In the genomic region with DNA sequence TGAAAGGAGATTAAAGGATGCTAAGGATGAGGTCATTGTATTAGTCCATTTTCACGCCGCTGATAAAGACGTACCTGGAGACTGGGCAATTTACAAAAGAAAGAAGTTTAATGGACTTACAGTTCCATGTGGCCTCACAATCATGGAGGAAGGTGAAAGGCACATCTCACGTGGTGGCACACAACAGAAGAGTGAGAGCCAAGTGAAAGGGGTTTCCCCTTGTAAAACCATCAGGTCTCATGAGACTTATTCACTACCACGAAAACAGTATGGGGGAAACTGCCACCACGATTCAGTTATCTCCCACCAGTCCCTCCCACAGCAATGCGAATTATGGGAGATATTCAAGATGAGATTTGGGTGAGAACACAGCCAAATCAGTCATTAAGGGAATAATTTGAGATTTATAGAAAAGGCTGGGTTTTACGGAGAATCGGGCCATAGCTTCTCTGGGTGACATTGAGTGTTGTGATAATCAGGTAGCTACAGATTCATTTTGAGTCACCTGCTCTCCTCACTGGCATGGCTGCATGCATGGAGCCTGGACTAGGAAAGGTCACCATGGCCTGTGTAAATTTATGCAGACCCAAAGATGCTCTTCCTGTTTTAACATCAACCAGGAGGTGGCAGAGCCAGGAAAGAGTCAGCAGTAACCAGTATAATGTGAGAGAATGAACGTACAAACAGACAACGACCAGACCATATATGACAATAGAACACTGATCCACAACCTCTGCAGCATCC, we compare ENCODE assay signal across 29 cellular contexts. TPM values are rescaled to one million over a fixed set of nuclear protein-coding genes. Genes with fewer than 3 reads are reported as not detected.
DNase-seq lines count a peak whose midpoint lies in the region; ATAC-seq and TF ChIP-seq lines count a peak whose summit lies in the region.
"Had no signal": no experiment of that assay in that cellular context is flagged by ENCODE, and none has a peak within 500 bp of the region (broad histone marks: within the 10 kb centered on the region; RNA-seq: fewer than 3 reads in every experiment).

No MANE protein-coding gene starts in this region.

- no peak overlapping the region for H3K27ac ChIP-seq in right atrium auricular region
- H3K27ac ChIP-seq in heart right ventricle, result no peak overlapping the region
- H3K27ac ChIP-seq: adrenal gland, body of pancreas, GM23248, psoas muscle, upper lobe of right lung had no signal

- peaks cover 7 to 35% of the 10 kb centered on the region in 2 donors for H3K36me3 Mint-ChIP-seq in activated naive CD4-positive, alpha-beta T cell treated with anti-CD3 and anti-CD28 coated beads, Interleukin-2, amount 50 U/mL, for 72 hours
- no peaks in the 10 kb centered on the region for H3K36me3 Mint-ChIP-seq in activated naive CD4-positive, alpha-beta T cell treated with anti-CD3 and anti-CD28 coated beads, Interleukin-2, amount 10 ng/mL, durations not matched to agents 7 days and 5 days
- peaks cover 4% of the 10 kb centered on the region for H3K36me3 Mint-ChIP-seq in activated naive CD8-positive, alpha-beta T cell treated with anti-CD3 and anti-CD28 coated beads for 36 hours
- H3K36me3 Mint-ChIP-seq in stimulated activated naive B cell treated with anti-CD40 and anti-IgM and Interleukin-4, amounts not matched to agents 10 μg/mL and 1 μg/mL and 100 μg/mL, for 72 hours, result peaks cover 3 to 12% of the 10 kb centered on the region in 2 donors

- no peaks in the 10 kb centered on the region for H3K4me1 Mint-ChIP-seq in activated naive CD4-positive, alpha-beta T cell treated with anti-CD3 and anti-CD28 coated beads, Interleukin-2, amount 10 ng/mL, durations not matched to agents 7 days and 5 days
- H3K4me1 Mint-ChIP-seq in activated naive CD8-positive, alpha-beta T cell treated with anti-CD3 and anti-CD28 coated beads for 36 hours, result peaks cover 12% of the 10 kb centered on the region
- peaks cover 7 to 12% of the 10 kb centered on the region in 2 donors for H3K4me1 Mint-ChIP-seq in stimulated activated naive B cell treated with anti-CD40 and anti-IgM and Interleukin-4, amounts not matched to agents 10 μg/mL and 1 μg/mL and 100 μg/mL, for 72 hours

- intact Hi-C loops in heart right ventricle (cut with DNase I), result no loop called here

- H3K4me1 ChIP-seq in right atrium auricular region (no peaks in the 10 kb centered on the region), heart right ventricle (no peaks in the 10 kb centered on the region)
- H3K4me1 ChIP-seq: adrenal gland, body of pancreas, psoas muscle, upper lobe of right lung had no signal

- DNase-seq in activated naive CD4-positive, alpha-beta T cell treated with anti-CD3 and anti-CD28 coated beads, Interleukin-2, amount 50 U/mL, for 72 hours (ENCODE audit: low spot score in 2 of 2), result no peak
- DNase-seq in activated naive CD4-positive, alpha-beta T cell treated with anti-CD3 and anti-CD28 coated beads, Interleukin-2, amount 10 ng/mL, durations not matched to agents 7 days and 5 days, result no peak
- no peak for DNase-seq in activated naive CD8-positive, alpha-beta T cell treated with anti-CD3 and anti-CD28 coated beads for 36 hours
- DNase-seq in stimulated activated naive B cell treated with anti-CD40 and anti-IgM and Interleukin-4, amounts not matched to agents 10 μg/mL and 1 μg/mL and 100 μg/mL, for 72 hours, result peak; percentile 17
- DNase-seq in right atrium auricular region (ENCODE audit: low spot score), result no peak
- DNase-seq in heart right ventricle, result no peak
- DNase-seq: activated CD4-positive, CD25-positive, alpha-beta regulatory T cell; activated effector memory CD4-positive, alpha-beta T cell treated with Interleukin-2 at 50 U/mL for 16 hours; adrenal gland; body of pancreas; DMS79 treated with DMSO at 0.1 percent for 48 hours; GM23248; KBM-7; MG63; NCI-H187 treated with DMSO at 0.1 percent for 48 hours; NCI-H2171 treated with DMSO at 0.1 percent for 48 hours; NCI-H510A; OCI-M1; psoas muscle; SK-N-SH; stimulated activated naive CD4-positive, alpha-beta T cell; upper lobe of right lung had no signal

- no peaks in the 10 kb centered on the region for H3K27me3 ChIP-seq in right atrium auricular region
- H3K27me3 ChIP-seq in heart right ventricle, result peaks cover 0 to 13% (median 0%) of the 10 kb centered on the region in 7 donors
- H3K27me3 ChIP-seq: adrenal gland, body of pancreas, MG63, upper lobe of right lung had no signal

- H3K27me3 Mint-ChIP-seq in activated naive CD4-positive, alpha-beta T cell treated with anti-CD3 and anti-CD28 coated beads, Interleukin-2, amount 10 ng/mL, durations not matched to agents 7 days and 5 days, result peaks cover 8% of the 10 kb centered on the region
- peaks cover 3% of the 10 kb centered on the region for H3K27me3 Mint-ChIP-seq in activated naive CD8-positive, alpha-beta T cell treated with anti-CD3 and anti-CD28 coated beads for 36 hours
- H3K27me3 Mint-ChIP-seq in stimulated activated naive B cell treated with anti-CD40 and anti-IgM and Interleukin-4, amounts not matched to agents 10 μg/mL and 1 μg/mL and 100 μg/mL, for 72 hours, result peaks cover 27 to 42% of the 10 kb centered on the region in 2 donors

- 76 to 81% methylated on average over 11 of the region's 11 CpGs for WGBS in heart right ventricle, 2 donors

- H3K9me3 ChIP-seq in right atrium auricular region (no peaks in the 10 kb centered on the region), heart right ventricle (no peaks in the 10 kb centered on the region)
- H3K9me3 ChIP-seq: adrenal gland, body of pancreas, MG63, psoas muscle, SK-N-SH, upper lobe of right lung had no signal

- H3K27ac Mint-ChIP-seq in activated naive CD4-positive, alpha-beta T cell treated with anti-CD3 and anti-CD28 coated beads, Interleukin-2, amount 50 U/mL, for 72 hours, result peak overlapping the region in 1 of 2 donors; percentile 66
- H3K27ac Mint-ChIP-seq in activated naive CD4-positive, alpha-beta T cell treated with anti-CD3 and anti-CD28 coated beads, Interleukin-2, amount 10 ng/mL, durations not matched to agents 7 days and 5 days, result no peak overlapping the region
- peak overlapping the region; percentile 1 for H3K27ac Mint-ChIP-seq in activated naive CD8-positive, alpha-beta T cell treated with anti-CD3 and anti-CD28 coated beads for 36 hours
- peak overlapping the region; percentile 60 for H3K27ac Mint-ChIP-seq in stimulated activated naive B cell treated with anti-CD40 and anti-IgM and Interleukin-4, amounts not matched to agents 10 μg/mL and 1 μg/mL and 100 μg/mL, for 72 hours
- H3K27ac Mint-ChIP-seq: natural killer cell treated with Interleukin-12 subunit alpha and Interleukin-12 subunit beta and Interleukin-15 and Interleukin-18, amount 100 ng/mL, for 72 hours; T-helper 1 cell treated with Interleukin-12 subunit alpha and Interleukin-12 subunit beta and Interleukin-4 antibody, amounts not matched to agents 30 μg/mL and 1 μg/mL, for 36 hours had no signal

- peak; percentile 43 to 68 for ATAC-seq in activated naive CD4-positive, alpha-beta T cell treated with anti-CD3 and anti-CD28 coated beads, Interleukin-2, amount 50 U/mL, for 72 hours
- ATAC-seq in stimulated activated naive B cell treated with anti-CD40 and anti-IgM and Interleukin-4, amounts not matched to agents 10 μg/mL and 1 μg/mL and 100 μg/mL, for 72 hours (replicated peaks), result peak; percentile 89 to 94
- ATAC-seq in GM21825 (IDR thresholded peaks at IDR 0.05; ENCODE audit: unreplicated experiment), result no peak
- ATAC-seq in heart right ventricle, result no peak
- ATAC-seq: body of pancreas; natural killer cell treated with Interleukin-12 subunit alpha and Interleukin-12 subunit beta and Interleukin-15 and Interleukin-18, amount 100 ng/mL, for 72 hours; psoas muscle; upper lobe of right lung had no signal

- 0 out of 3 replicates have a peak, but pooled peaks have one; percentile 2 for TF ChIP-seq CTCF in GM12872 (IDR thresholded peaks at IDR 0.05; ENCODE audit: insufficient read depth, low read depth, low read length)
- no peak for TF ChIP-seq CTCF in right atrium auricular region (IDR thresholded peaks at IDR 0.05)
- no peak for TF ChIP-seq CTCF in heart right ventricle (IDR thresholded peaks at IDR 0.05)

- CTCF ChIA-PET in activated naive CD4-positive, alpha-beta T cell treated with anti-CD3 and anti-CD28 coated beads, Interleukin-2, amount 10 ng/mL, durations not matched to agents 7 days and 5 days (lab: Charles Lee), result no interaction called here

- H3K4me3 ChIP-seq in right atrium auricular region (no peak overlapping the region), heart right ventricle (no peak overlapping the region)
- H3K4me3 ChIP-seq: adrenal gland, body of pancreas, GM23248, MG63, psoas muscle, upper lobe of right lung had no signal

- H3K4me3 Mint-ChIP-seq in activated naive CD4-positive, alpha-beta T cell treated with anti-CD3 and anti-CD28 coated beads, Interleukin-2, amount 10 ng/mL, durations not matched to agents 7 days and 5 days, result no peak overlapping the region
- no peak overlapping the region for H3K4me3 Mint-ChIP-seq in activated naive CD8-positive, alpha-beta T cell treated with anti-CD3 and anti-CD28 coated beads for 36 hours
- no peak overlapping the region for H3K4me3 Mint-ChIP-seq in stimulated activated naive B cell treated with anti-CD40 and anti-IgM and Interleukin-4, amounts not matched to agents 10 μg/mL and 1 μg/mL and 100 μg/mL, for 72 hours
- H3K4me3 Mint-ChIP-seq: natural killer cell treated with Interleukin-12 subunit alpha and Interleukin-12 subunit beta and Interleukin-15 and Interleukin-18, amount 100 ng/mL, for 72 hours; T-helper 1 cell treated with Interleukin-12 subunit alpha and Interleukin-12 subunit beta and Interleukin-4 antibody, amounts not matched to agents 30 μg/mL and 1 μg/mL, for 36 hours had no signal

- H3K36me3 ChIP-seq in right atrium auricular region (no peaks in the 10 kb centered on the region), heart right ventricle (no peaks in the 10 kb centered on the region)
- H3K36me3 ChIP-seq: adrenal gland, MG63, upper lobe of right lung had no signal

- H3K9me3 Mint-ChIP-seq in activated naive CD4-positive, alpha-beta T cell treated with anti-CD3 and anti-CD28 coated beads, Interleukin-2, amount 50 U/mL, for 72 hours, result peaks cover 13 to 26% of the 10 kb centered on the region in 2 donors
- H3K9me3 Mint-ChIP-seq in activated naive CD4-positive, alpha-beta T cell treated with anti-CD3 and anti-CD28 coated beads, Interleukin-2, amount 10 ng/mL, durations not matched to agents 7 days and 5 days, result peaks cover 6% of the 10 kb centered on the region
- peaks cover 9% of the 10 kb centered on the region for H3K9me3 Mint-ChIP-seq in activated naive CD8-positive, alpha-beta T cell treated with anti-CD3 and anti-CD28 coated beads for 36 hours
- H3K9me3 Mint-ChIP-seq in stimulated activated naive B cell treated with anti-CD40 and anti-IgM and Interleukin-4, amounts not matched to agents 10 μg/mL and 1 μg/mL and 100 μg/mL, for 72 hours, result peaks cover 15 to 20% of the 10 kb centered on the region in 2 donors
- H3K9me3 Mint-ChIP-seq: natural killer cell treated with Interleukin-12 subunit alpha and Interleukin-12 subunit beta and Interleukin-15 and Interleukin-18, amount 100 ng/mL, for 72 hours had no signal

RNA-seq across cellular contexts. Expression of gene DYNLRB2, which starts 40.5 kb away (rescaled TPM):
- total RNA-seq in activated naive CD4-positive, alpha-beta T cell treated with anti-CD3 and anti-CD28 coated beads, Interleukin-2, amount 50 U/mL, for 72 hours, result not detected
- under 1 TPM in 1 of 2 experiments, not detected in 1; 0.50 TPM for total RNA-seq in activated naive CD8-positive, alpha-beta T cell treated with anti-CD3 and anti-CD28 coated beads for 36 hours
- total RNA-seq in right atrium auricular region (not detected), heart right ventricle (under 1 TPM in 3 of 10 donors, not detected in 7; 0.69 to 0.77 (median 0.71) TPM)
- polyA plus RNA-seq in heart right ventricle, result under 1 TPM in 1 of 2 donors, not detected in 1; 0.26 TPM
- total RNA-seq: body of pancreas; chondrocyte; frontal cortex; GM23248; HT-29; natural killer cell treated with Interleukin-12 subunit alpha and Interleukin-12 subunit beta and Interleukin-15 and Interleukin-18, amount 100 ng/mL, for 72 hours; psoas muscle; upper lobe of right lung had no signal
- polyA plus RNA-seq: GM23248 had no signal

Comparison
In these comparisons a context has a peak if more than half of its experiments do, and no peak if none do; other contexts are left out.
1. ATAC-seq: peak in activated naive CD4-positive, alpha-beta T cell treated with anti-CD3 and anti-CD28 coated beads, Interleukin-2, amount 50 U/mL, for 72 hours (2 of 2) and stimulated activated naive B cell treated with anti-CD40 and anti-IgM and Interleukin-4, amounts not matched to agents 10 μg/mL and 1 μg/mL and 100 μg/mL, for 72 hours (2 of 2); none in GM21825 (single experiment) and heart right ventricle (0 of 8).